In the genomic region with DNA sequence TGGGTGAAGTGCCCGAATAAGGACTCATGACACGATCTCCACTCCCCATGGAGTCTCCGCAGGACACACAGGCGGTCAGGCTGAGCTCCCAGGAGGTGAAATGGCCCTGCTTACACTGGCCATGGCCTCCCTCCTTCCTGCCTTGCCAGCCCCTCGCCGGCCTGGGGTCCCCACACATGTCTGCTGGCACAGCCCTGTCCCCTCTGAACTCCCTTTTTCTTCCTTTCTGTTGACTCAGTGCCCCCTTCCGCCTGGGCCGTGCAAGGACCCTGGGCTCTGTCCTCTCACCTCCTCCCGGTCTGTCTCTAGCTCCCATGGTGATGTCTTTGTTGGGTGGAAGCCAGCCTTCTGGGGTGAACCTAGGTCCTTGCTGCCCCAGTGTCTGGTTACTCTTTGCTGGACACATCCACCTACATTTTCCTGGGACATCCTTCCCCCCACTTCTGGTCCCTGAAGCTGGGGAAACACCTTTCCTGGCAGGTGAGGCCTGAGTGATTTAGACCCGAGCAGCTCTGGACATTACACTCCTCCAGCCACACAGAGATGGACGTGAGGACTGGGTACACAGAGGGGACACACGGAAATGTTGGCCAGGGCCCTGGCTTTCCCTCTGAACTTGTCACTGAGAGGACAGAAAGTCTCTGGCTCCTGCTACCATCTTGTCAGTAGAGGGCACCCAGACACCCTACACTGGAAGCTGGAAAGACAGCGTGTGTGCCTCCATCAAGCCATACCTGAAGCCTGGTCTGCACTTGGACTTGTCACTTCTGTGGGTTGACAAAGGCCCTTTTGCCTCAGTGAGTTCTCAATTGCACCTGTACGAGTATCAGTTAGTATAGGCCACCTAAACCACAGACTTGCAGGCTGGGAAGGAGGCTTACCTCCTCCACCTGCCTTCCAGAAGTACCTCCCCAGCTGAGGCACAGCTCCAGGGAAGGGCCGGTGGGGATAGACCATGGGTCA, we compare ENCODE assay signal across 1 cellular context.
TF ChIP-seq lines count a peak whose summit lies in the region.

No MANE protein-coding gene starts in this region.

TF ChIP-seq in SK-N-SH, 30 proteins besides CTCF, POLR2A, EP300 and RAD21 (continued from another document):
- TF ChIP-seq, protein P1, sequence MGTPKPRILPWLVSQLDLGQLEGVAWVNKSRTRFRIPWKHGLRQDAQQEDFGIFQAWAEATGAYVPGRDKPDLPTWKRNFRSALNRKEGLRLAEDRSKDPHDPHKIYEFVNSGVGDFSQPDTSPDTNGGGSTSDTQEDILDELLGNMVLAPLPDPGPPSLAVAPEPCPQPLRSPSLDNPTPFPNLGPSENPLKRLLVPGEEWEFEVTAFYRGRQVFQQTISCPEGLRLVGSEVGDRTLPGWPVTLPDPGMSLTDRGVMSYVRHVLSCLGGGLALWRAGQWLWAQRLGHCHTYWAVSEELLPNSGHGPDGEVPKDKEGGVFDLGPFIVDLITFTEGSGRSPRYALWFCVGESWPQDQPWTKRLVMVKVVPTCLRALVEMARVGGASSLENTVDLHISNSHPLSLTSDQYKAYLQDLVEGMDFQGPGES (IDR thresholded peaks at IDR 0.05; ENCODE audit: low read depth, low read length), result no peak
- TF ChIP-seq CHD2 (IDR thresholded peaks at IDR 0.05; ENCODE audit: low read length, partially characterized antibody), result no peak
- no peak for TF ChIP-seq JUND (IDR thresholded peaks at IDR 0.05)
- no peak for TF ChIP-seq GATA2 (CRISPR knock-in tag; IDR thresholded peaks at IDR 0.05)
- no peak for TF ChIP-seq FOXJ3 (CRISPR knock-in tag; IDR thresholded peaks at IDR 0.05)
- no peak for TF ChIP-seq MXI1 (IDR thresholded peaks at IDR 0.05; ENCODE audit: low read depth, low read length)
- TF ChIP-seq, protein P2, sequence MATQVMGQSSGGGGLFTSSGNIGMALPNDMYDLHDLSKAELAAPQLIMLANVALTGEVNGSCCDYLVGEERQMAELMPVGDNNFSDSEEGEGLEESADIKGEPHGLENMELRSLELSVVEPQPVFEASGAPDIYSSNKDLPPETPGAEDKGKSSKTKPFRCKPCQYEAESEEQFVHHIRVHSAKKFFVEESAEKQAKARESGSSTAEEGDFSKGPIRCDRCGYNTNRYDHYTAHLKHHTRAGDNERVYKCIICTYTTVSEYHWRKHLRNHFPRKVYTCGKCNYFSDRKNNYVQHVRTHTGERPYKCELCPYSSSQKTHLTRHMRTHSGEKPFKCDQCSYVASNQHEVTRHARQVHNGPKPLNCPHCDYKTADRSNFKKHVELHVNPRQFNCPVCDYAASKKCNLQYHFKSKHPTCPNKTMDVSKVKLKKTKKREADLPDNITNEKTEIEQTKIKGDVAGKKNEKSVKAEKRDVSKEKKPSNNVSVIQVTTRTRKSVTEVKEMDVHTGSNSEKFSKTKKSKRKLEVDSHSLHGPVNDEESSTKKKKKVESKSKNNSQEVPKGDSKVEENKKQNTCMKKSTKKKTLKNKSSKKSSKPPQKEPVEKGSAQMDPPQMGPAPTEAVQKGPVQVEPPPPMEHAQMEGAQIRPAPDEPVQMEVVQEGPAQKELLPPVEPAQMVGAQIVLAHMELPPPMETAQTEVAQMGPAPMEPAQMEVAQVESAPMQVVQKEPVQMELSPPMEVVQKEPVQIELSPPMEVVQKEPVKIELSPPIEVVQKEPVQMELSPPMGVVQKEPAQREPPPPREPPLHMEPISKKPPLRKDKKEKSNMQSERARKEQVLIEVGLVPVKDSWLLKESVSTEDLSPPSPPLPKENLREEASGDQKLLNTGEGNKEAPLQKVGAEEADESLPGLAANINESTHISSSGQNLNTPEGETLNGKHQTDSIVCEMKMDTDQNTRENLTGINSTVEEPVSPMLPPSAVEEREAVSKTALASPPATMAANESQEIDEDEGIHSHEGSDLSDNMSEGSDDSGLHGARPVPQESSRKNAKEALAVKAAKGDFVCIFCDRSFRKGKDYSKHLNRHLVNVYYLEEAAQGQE (IDR thresholded peaks at IDR 0.05; ENCODE audit: low read depth, low read length), result no peak
